Comparison of ENCODE assay signal across 20 cellular contexts in genomic region chr11:104783241-104783640, GRCh38.
A peak's percentile ranks its signal among the peaks of the same experiment; 100 is the strongest.
DNase-seq lines count a peak whose midpoint lies in the region; ATAC-seq, FAIRE-seq and TF ChIP-seq lines count a peak whose summit lies in the region.
"Had no signal": no experiment of that assay in that cellular context is flagged by ENCODE, and none has a peak within 500 bp of the region (broad histone marks: within the 10 kb centered on the region; RNA-seq: fewer than 3 reads in every experiment).

No MANE protein-coding gene starts in this region.

- no peak for TF ChIP-seq CTCF in DND-41 (IDR thresholded peaks at IDR 0.05; ENCODE audit: borderline replicate concordance, extremely low read depth, low read length, poor library complexity, severe bottlenecking)
- TF ChIP-seq CTCF in WTC11 (IDR thresholded peaks at IDR 0.05): no peak
- TF ChIP-seq CTCF in keratinocyte (optimal IDR thresholded peaks at IDR 0.05 in 1 of 3, IDR thresholded peaks at IDR 0.05 in 1 of 3, conservative IDR thresholded peaks at IDR 0.05 in 1 of 3; ENCODE audit: extremely low read depth in 1 of 3, insufficient read depth in 2 of 3, low read length in 3 of 3): no peak

- H3K27ac ChIP-seq in DND-41 (ENCODE audit: low read length): no peak overlapping the region
- peak overlapping the region; percentile 92 for H3K27ac ChIP-seq in HUES64 (ENCODE audit: low read depth, low read length)
- H3K27ac ChIP-seq in keratinocyte (ENCODE audit: control insufficient read depth, insufficient read depth, low read length): no peak overlapping the region
- no peak overlapping the region for H3K27ac ChIP-seq in aorta (ENCODE audit: low read depth in 1 of 2, low read length in 2 of 2)
- H3K27ac ChIP-seq: BLaER1 had no signal

- H3K9me3 ChIP-seq in DND-41 (ENCODE audit: insufficient read depth, low read length, severe bottlenecking) (no peaks in the 10 kb centered on the region), HUES64 (ENCODE audit: insufficient read depth, low read depth, low read length) (no peaks in the 10 kb centered on the region; the same call in 1 of the 2 replicates), keratinocyte (ENCODE audit: control insufficient read depth, low read depth, low read length) (no peaks in the 10 kb centered on the region), aorta (ENCODE audit: control insufficient read depth, low read length) (no peaks in the 10 kb centered on the region)
- H3K9me3 ChIP-seq: BLaER1 had no signal

- POLR2A ChIA-PET in WTC11 (lab: Charles Lee): no interaction called here
- POLR2A ChIA-PET in activated CD4-positive, alpha-beta memory T cell treated with anti-CD3 and anti-CD28 coated beads for 36 hours (lab: Charles Lee): no interaction called here

- dilution Hi-C loops in keratinocyte (cut with MboI; ENCODE audit: extremely low pct_ligation_motif_present, low sequenced_read_pairs): no loop called here

- peak; percentile 5 for FAIRE-seq in keratinocyte (lab: Jason Lieb, UNC)
- FAIRE-seq: GM12878, GM18507, HTR-8/SVneo had no signal

- no peaks in the 10 kb centered on the region for H3K9me1 ChIP-seq in keratinocyte (ENCODE audit: control insufficient read depth, extremely low read depth, insufficient read depth, low read length)

- H3K36me3 ChIP-seq in DND-41 (ENCODE audit: insufficient read depth, low read length): no peaks in the 10 kb centered on the region
- no peaks in the 10 kb centered on the region for H3K36me3 ChIP-seq in HUES64 (ENCODE audit: insufficient read depth, low read length)
- no peaks in the 10 kb centered on the region for H3K36me3 ChIP-seq in keratinocyte (ENCODE audit: control insufficient read depth in 2 of 2, extremely low read depth in 1 of 2, insufficient read depth in 2 of 2, low read length in 2 of 2)
- H3K36me3 ChIP-seq in aorta (ENCODE audit: control insufficient read depth in 1 of 2, insufficient read depth in 2 of 2, low read length in 1 of 2): no peaks in the 10 kb centered on the region
- H3K36me3 ChIP-seq: BLaER1 had no signal

- H3K4me3 Mint-ChIP-seq in WTC11: peak overlapping the region; percentile 1
- H3K4me3 Mint-ChIP-seq in activated CD4-positive, alpha-beta memory T cell treated with anti-CD3 and anti-CD28 coated beads for 36 hours: no peak overlapping the region
- H3K4me3 Mint-ChIP-seq: CD8-positive, alpha-beta memory T cell; HFFc6; IgD-negative memory B cell had no signal

- H4K20me1 ChIP-seq in DND-41 (ENCODE audit: insufficient read depth, low read length) (no peaks in the 10 kb centered on the region), keratinocyte (ENCODE audit: control insufficient read depth, extremely low read depth, insufficient read depth, low read length) (no peaks in the 10 kb centered on the region)
- H4K20me1 ChIP-seq: BLaER1 had no signal

- intact Hi-C loops in activated CD4-positive, alpha-beta memory T cell treated with anti-CD3 and anti-CD28 coated beads for 36 hours (cut with micrococcal nuclease): no loop called here
- intact Hi-C loops in aorta (cut with DNase I): no loop called here

- peak overlapping the region; percentile 31; the same call in 1 of the 2 replicates for H2AFZ ChIP-seq in DND-41 (ENCODE audit: low read depth, low read length)
- H2AFZ ChIP-seq in keratinocyte (ENCODE audit: control insufficient read depth, low read length): no peak overlapping the region

- ATAC-seq in DND-41 (ENCODE audit: insufficient read depth, low read depth) (no peak), WTC11 (no peak), GM18858 (IDR thresholded peaks at IDR 0.05; ENCODE audit: unreplicated experiment) (no peak), aorta (ENCODE audit: low FRiP score) (no peak)
- ATAC-seq: GM12878 had no signal

- H3K27ac Mint-ChIP-seq in WTC11: peak overlapping the region; percentile 86
- H3K27ac Mint-ChIP-seq in activated CD4-positive, alpha-beta memory T cell treated with anti-CD3 and anti-CD28 coated beads for 36 hours: no peak overlapping the region
- H3K27ac Mint-ChIP-seq: CD8-positive, alpha-beta memory T cell; HFFc6 had no signal

- CTCF ChIA-PET in WTC11 (lab: Charles Lee): interaction anchor here (1.2 kb wide), 1 partner anchor 451 kb away, joined by 3 read pairs; no protein-coding TSS in a partner anchor
- CTCF ChIA-PET in activated CD4-positive, alpha-beta memory T cell treated with anti-CD3 and anti-CD28 coated beads for 36 hours (lab: Charles Lee): no interaction called here

- H3K4me1 ChIP-seq in DND-41 (ENCODE audit: insufficient read depth, low read length) (no peaks in the 10 kb centered on the region; the same call in 1 of the 2 replicates), HUES64 (ENCODE audit: insufficient read depth, low read length) (peaks cover 31% of the 10 kb centered on the region; the same call in 1 of the 2 replicates), keratinocyte (ENCODE audit: control insufficient read depth, extremely low read depth, insufficient read depth, low read length) (peaks cover 17% of the 10 kb centered on the region), aorta (ENCODE audit: control insufficient read depth in 1 of 2, insufficient read depth in 2 of 2, low read length in 2 of 2) (no peaks in the 10 kb centered on the region)
- H3K4me1 ChIP-seq: BLaER1 had no signal

- WGBS in HUES64: 82% methylated on average over 2 of the region's 2 CpGs
- 96 to 99% methylated on average over 2 of the region's 2 CpGs for whole genome bisulfite sequencing in aorta, 2 donors

- peaks cover 7% of the 10 kb centered on the region for H3K9me3 Mint-ChIP-seq in WTC11
- H3K9me3 Mint-ChIP-seq in activated CD4-positive, alpha-beta memory T cell treated with anti-CD3 and anti-CD28 coated beads for 36 hours: no peaks in the 10 kb centered on the region
- H3K9me3 Mint-ChIP-seq: CD8-positive, alpha-beta memory T cell; HFFc6; IgD-negative memory B cell had no signal

- DNase-seq in DND-41 (no peak), WTC11 (ENCODE audit: low spot score) (no peak), keratinocyte (ENCODE audit: low read depth, low spot score) (no peak), aorta (no peak), glomerular visceral epithelial cell (ENCODE audit: extremely low spot score) (no peak)
- DNase-seq in activated CD4-positive, alpha-beta memory T cell treated with anti-CD3 and anti-CD28 coated beads for 36 hours: no peak
- DNase-seq: 8988T; AML-193; CD8-positive, alpha-beta memory T cell; DMS 273 treated with DMSO at 0.1 percent for 48 hours; GOT3; HCEC 1CT; HFFc6 had no signal

- no peaks in the 10 kb centered on the region for H3K79me2 ChIP-seq in DND-41 (ENCODE audit: insufficient read depth, low read length)
- no peaks in the 10 kb centered on the region for H3K79me2 ChIP-seq in keratinocyte (ENCODE audit: control insufficient read depth, insufficient read depth, low read length)

- H3K4me1 Mint-ChIP-seq in WTC11: peaks cover 57% of the 10 kb centered on the region
- H3K4me1 Mint-ChIP-seq in activated CD4-positive, alpha-beta memory T cell treated with anti-CD3 and anti-CD28 coated beads for 36 hours (ENCODE audit: low read depth): no peaks in the 10 kb centered on the region
- H3K4me1 Mint-ChIP-seq: CD8-positive, alpha-beta memory T cell; IgD-negative memory B cell had no signal

- H3K9ac ChIP-seq in DND-41 (ENCODE audit: low read depth, low read length) (no peak overlapping the region), HUES64 (ENCODE audit: low read depth, low read length) (no peak overlapping the region), keratinocyte (ENCODE audit: control insufficient read depth, extremely low read depth, insufficient read depth, low read length) (no peak overlapping the region)
- H3K9ac ChIP-seq: BLaER1 had no signal

- no peaks in the 10 kb centered on the region; the same call in 1 of the 2 replicates for H3K27me3 Mint-ChIP-seq in WTC11 (ENCODE audit: low read depth)
- no peaks in the 10 kb centered on the region for H3K27me3 Mint-ChIP-seq in activated CD4-positive, alpha-beta memory T cell treated with anti-CD3 and anti-CD28 coated beads for 36 hours
- H3K27me3 Mint-ChIP-seq: CD8-positive, alpha-beta memory T cell; IgD-negative memory B cell had no signal

- H3K27me3 ChIP-seq in DND-41 (ENCODE audit: insufficient read depth, low read length, poor library complexity) (no peaks in the 10 kb centered on the region), HUES64 (ENCODE audit: insufficient read depth, low read length) (no peaks in the 10 kb centered on the region), keratinocyte (ENCODE audit: control insufficient read depth, extremely low read depth, insufficient read depth, low read length) (no peaks in the 10 kb centered on the region), aorta (ENCODE audit: control insufficient read depth in 1 of 2, insufficient read depth in 2 of 2, low read length in 1 of 2) (no peaks in the 10 kb centered on the region)
- H3K27me3 ChIP-seq: BLaER1 had no signal

- H3K4me2 ChIP-seq in DND-41 (ENCODE audit: insufficient read depth, low read length): no peak overlapping the region
- no peak overlapping the region for H3K4me2 ChIP-seq in keratinocyte (ENCODE audit: control insufficient read depth, extremely low read depth, insufficient read depth, low read depth, low read length)
- H3K4me2 ChIP-seq: BLaER1 had no signal

- peaks cover 10% of the 10 kb centered on the region for H3K36me3 Mint-ChIP-seq in WTC11
- no peaks in the 10 kb centered on the region for H3K36me3 Mint-ChIP-seq in activated CD4-positive, alpha-beta memory T cell treated with anti-CD3 and anti-CD28 coated beads for 36 hours
- H3K36me3 Mint-ChIP-seq: CD8-positive, alpha-beta memory T cell; IgD-negative memory B cell had no signal

- H3K4me3 ChIP-seq in DND-41 (ENCODE audit: low read depth in 1 of 2, low read length in 2 of 2) (no peak overlapping the region), HUES64 (ENCODE audit: low read length) (no peak overlapping the region), keratinocyte (ENCODE audit: control insufficient read depth in 2 of 3, extremely low read depth in 1 of 3, insufficient read depth in 2 of 3, low read depth in 1 of 3, low read length in 3 of 3) (no peak overlapping the region), aorta (ENCODE audit: low read length in 2 of 2) (no peak overlapping the region)
- H3K4me3 ChIP-seq: BLaER1, GM12878 had no signal

TF ChIP-seq in WTC11, 78 proteins besides CTCF, POLR2A, EP300 and RAD21 (continues in another document):
- TF ChIP-seq FOXJ3 (CRISPR knock-in tag; IDR thresholded peaks at IDR 0.05; ENCODE audit: borderline replicate concordance) (no peak), ZNF423 (CRISPR knock-in tag; IDR thresholded peaks at IDR 0.05) (no peak)
